ENCODE assay signal across 8 cellular contexts in genomic region chr12:92503029-92503931, GRCh38.
DNase-seq lines count a peak whose midpoint lies in the region; ATAC-seq lines count a peak whose summit lies in the region.
"Had no signal": no experiment of that assay in that cellular context is flagged by ENCODE, and none has a peak within 500 bp of the region (broad histone marks: within the 10 kb centered on the region; RNA-seq: fewer than 3 reads in every experiment).

No MANE protein-coding gene starts in this region.

- peak; percentile 68 for DNase-seq in NCI-H748 treated with DMSO at 0.1 percent for 48 hours (lab: John Stamatoyannopoulos, UW)
- DNase-seq in globus pallidus (ENCODE audit: low spot score), result peak; percentile 20
- DNase-seq in mesenteric fat pad (ENCODE audit: low spot score), result no peak
- no peak for DNase-seq in SK-N-DZ (ENCODE audit: low spot score)

- peak overlapping the region; percentile 72 for H3K4me3 Mint-ChIP-seq in stimulated activated memory B cell treated with anti-CD40 and anti-IgM and Interleukin-4, amounts not matched to agents 10 μg/mL and 1 μg/mL and 100 μg/mL, for 72 hours

- H3K9me3 Mint-ChIP-seq in stimulated activated memory B cell treated with anti-CD40 and anti-IgM and Interleukin-4, amounts not matched to agents 10 μg/mL and 1 μg/mL and 100 μg/mL, for 72 hours, result no peaks in the 10 kb centered on the region

- H3K4me1 Mint-ChIP-seq in stimulated activated memory B cell treated with anti-CD40 and anti-IgM and Interleukin-4, amounts not matched to agents 10 μg/mL and 1 μg/mL and 100 μg/mL, for 72 hours, result peaks cover 32% of the 10 kb centered on the region

- no peaks in the 10 kb centered on the region for H3K27me3 Mint-ChIP-seq in stimulated activated memory B cell treated with anti-CD40 and anti-IgM and Interleukin-4, amounts not matched to agents 10 μg/mL and 1 μg/mL and 100 μg/mL, for 72 hours

- no peak overlapping the region for H3K27ac Mint-ChIP-seq in stimulated activated memory B cell treated with anti-CD40 and anti-IgM and Interleukin-4, amounts not matched to agents 10 μg/mL and 1 μg/mL and 100 μg/mL, for 72 hours

- H3K36me3 Mint-ChIP-seq in stimulated activated memory B cell treated with anti-CD40 and anti-IgM and Interleukin-4, amounts not matched to agents 10 μg/mL and 1 μg/mL and 100 μg/mL, for 72 hours, result peaks cover 12% of the 10 kb centered on the region

- ATAC-seq in GM18867 (IDR thresholded peaks at IDR 0.05; ENCODE audit: unreplicated experiment) (peak; percentile 64), GM21825 (IDR thresholded peaks at IDR 0.05; ENCODE audit: unreplicated experiment) (peak; percentile 60)
- peak; percentile 78 for ATAC-seq in stimulated activated memory B cell treated with anti-CD40 and anti-IgM and Interleukin-4, amounts not matched to agents 10 μg/mL and 1 μg/mL and 100 μg/mL, for 72 hours
- ATAC-seq: Panc1 had no signal

Comparison
In these comparisons a context has a peak if more than half of its experiments do, and no peak if none do; other contexts are left out.
1. DNase-seq: peak in NCI-H748 treated with DMSO at 0.1 percent for 48 hours (single experiment) and globus pallidus (single experiment); none in mesenteric fat pad (single experiment) and SK-N-DZ (single experiment).
2. Peak in every context shown above with its lines, with median percentiles within 50 percentile points of each other: ATAC-seq.